ENCODE assay signal across 10 cellular contexts in genomic region chr16:63617047-63617989, GRCh38.
DNase-seq lines count a peak whose midpoint lies in the region; ATAC-seq and TF ChIP-seq lines count a peak whose summit lies in the region.
"Had no signal": no experiment of that assay in that cellular context is flagged by ENCODE, and none has a peak within 500 bp of the region (broad histone marks: within the 10 kb centered on the region; RNA-seq: fewer than 3 reads in every experiment).

No MANE protein-coding gene starts in this region.

- H3K9me3 ChIP-seq in lung (ENCODE audit: control insufficient read depth in 2 of 2, insufficient read depth in 1 of 2, low read length in 1 of 2), result no peaks in the 10 kb centered on the region
- no peaks in the 10 kb centered on the region for H3K9me3 ChIP-seq in vagina
- H3K9me3 ChIP-seq: right lobe of liver had no signal

- H3K36me3 ChIP-seq in lung (ENCODE audit: control insufficient read depth in 2 of 2, insufficient read depth in 2 of 2, low read length in 2 of 2), result no peaks in the 10 kb centered on the region
- no peaks in the 10 kb centered on the region for H3K36me3 ChIP-seq in vagina
- H3K36me3 ChIP-seq: right lobe of liver had no signal

- no peaks in the 10 kb centered on the region for H3K36me3 Mint-ChIP-seq in endothelial cell (ENCODE audit: low read depth, unreplicated experiment)

- peak; percentile 29 for ATAC-seq in lung (ENCODE audit: insufficient read depth, low FRiP score)
- no peak for ATAC-seq in left lobe of liver

- TF ChIP-seq POLR2A in vagina (IDR thresholded peaks at IDR 0.05), result no peak

- H3K4me3 Mint-ChIP-seq in endothelial cell (ENCODE audit: unreplicated experiment), result no peak overlapping the region
- H3K4me3 Mint-ChIP-seq: stimulated activated naive CD8-positive, alpha-beta T cell treated with anti-CD3 and anti-CD28 coated beads, Interleukin-15, Interleukin-2, amounts not matched to agents 100 ng/mL and 50 ng/mL, for 24 hours had no signal

- H3K27me3 Mint-ChIP-seq in endothelial cell (ENCODE audit: unreplicated experiment), result peaks cover 3% of the 10 kb centered on the region
- H3K27me3 Mint-ChIP-seq: stimulated activated naive CD8-positive, alpha-beta T cell treated with anti-CD3 and anti-CD28 coated beads, Interleukin-15, Interleukin-2, amounts not matched to agents 100 ng/mL and 50 ng/mL, for 24 hours had no signal

- intact Hi-C loops in vagina (cut with DNase I), result no loop called here

- peak overlapping the region; percentile 62 for H3K4me3 ChIP-seq in epithelial cell of proximal tubule (ENCODE audit: low read depth, low read length)
- peak overlapping the region; percentile 16 for H3K4me3 ChIP-seq in lung
- peak overlapping the region; percentile 33 to 40 for H3K4me3 ChIP-seq in vagina
- H3K4me3 ChIP-seq: right lobe of liver had no signal

- no peak overlapping the region for H3K27ac Mint-ChIP-seq in endothelial cell (ENCODE audit: unreplicated experiment)
- H3K27ac Mint-ChIP-seq: stimulated activated naive CD8-positive, alpha-beta T cell treated with anti-CD3 and anti-CD28 coated beads, Interleukin-15, Interleukin-2, amounts not matched to agents 100 ng/mL and 50 ng/mL, for 24 hours had no signal

- H3K4me1 Mint-ChIP-seq in endothelial cell (ENCODE audit: unreplicated experiment), result peaks cover 2% of the 10 kb centered on the region

- H3K9me3 Mint-ChIP-seq in endothelial cell (ENCODE audit: unreplicated experiment), result no peaks in the 10 kb centered on the region

- H3K4me1 ChIP-seq in lung (ENCODE audit: control insufficient read depth in 2 of 2, insufficient read depth in 2 of 2, low read length in 2 of 2), result no peaks in the 10 kb centered on the region
- no peaks in the 10 kb centered on the region for H3K4me1 ChIP-seq in vagina
- H3K4me1 ChIP-seq: right lobe of liver had no signal

- 16 to 26% methylated on average over 51 to 55 of the region's 55 CpGs for WGBS in lung, 2 donors

- DNase-seq in NCI-H82 (lab: John Stamatoyannopoulos, UW) (peak; percentile 34), NCI-H82 treated with DMSO at 0.1 percent for 48 hours (lab: John Stamatoyannopoulos, UW; ENCODE audit: unreplicated experiment) (no peak), epithelial cell of proximal tubule (ENCODE audit: low read depth) (no peak), lung (ENCODE audit: low spot score) (no peak), vagina (ENCODE audit: extremely low spot score in 2 of 2) (no peak), left lobe of liver (ENCODE audit: low spot score) (no peak), DMS79 (lab: John Stamatoyannopoulos, UW) (no peak), endothelial cell (ENCODE audit: low spot score) (no peak)
- DNase-seq: right lobe of liver had no signal

- TF ChIP-seq CTCF in epithelial cell of proximal tubule (conservative IDR thresholded peaks at IDR 0.05; ENCODE audit: low read depth, low read length) (no peak), lung (IDR thresholded peaks at IDR 0.05; ENCODE audit: control extremely low read depth, extremely low read depth) (no peak), vagina (IDR thresholded peaks at IDR 0.05) (no peak), endothelial cell (IDR thresholded peaks at IDR 0.05; ENCODE audit: unreplicated experiment) (no peak)

- H3K27me3 ChIP-seq in lung (ENCODE audit: control insufficient read depth, insufficient read depth) (no peaks in the 10 kb centered on the region), vagina (no peaks in the 10 kb centered on the region)
- H3K27me3 ChIP-seq: right lobe of liver had no signal

- H3K27ac ChIP-seq in lung (ENCODE audit: low read depth in 1 of 2, low read length in 1 of 2), result peak overlapping the region in 1 of 2 donors; percentile 72
- H3K27ac ChIP-seq in vagina, result no peak overlapping the region
- H3K27ac ChIP-seq: right lobe of liver had no signal
